Comparison of ENCODE assay signal across 1 cellular context in the genomic region with DNA sequence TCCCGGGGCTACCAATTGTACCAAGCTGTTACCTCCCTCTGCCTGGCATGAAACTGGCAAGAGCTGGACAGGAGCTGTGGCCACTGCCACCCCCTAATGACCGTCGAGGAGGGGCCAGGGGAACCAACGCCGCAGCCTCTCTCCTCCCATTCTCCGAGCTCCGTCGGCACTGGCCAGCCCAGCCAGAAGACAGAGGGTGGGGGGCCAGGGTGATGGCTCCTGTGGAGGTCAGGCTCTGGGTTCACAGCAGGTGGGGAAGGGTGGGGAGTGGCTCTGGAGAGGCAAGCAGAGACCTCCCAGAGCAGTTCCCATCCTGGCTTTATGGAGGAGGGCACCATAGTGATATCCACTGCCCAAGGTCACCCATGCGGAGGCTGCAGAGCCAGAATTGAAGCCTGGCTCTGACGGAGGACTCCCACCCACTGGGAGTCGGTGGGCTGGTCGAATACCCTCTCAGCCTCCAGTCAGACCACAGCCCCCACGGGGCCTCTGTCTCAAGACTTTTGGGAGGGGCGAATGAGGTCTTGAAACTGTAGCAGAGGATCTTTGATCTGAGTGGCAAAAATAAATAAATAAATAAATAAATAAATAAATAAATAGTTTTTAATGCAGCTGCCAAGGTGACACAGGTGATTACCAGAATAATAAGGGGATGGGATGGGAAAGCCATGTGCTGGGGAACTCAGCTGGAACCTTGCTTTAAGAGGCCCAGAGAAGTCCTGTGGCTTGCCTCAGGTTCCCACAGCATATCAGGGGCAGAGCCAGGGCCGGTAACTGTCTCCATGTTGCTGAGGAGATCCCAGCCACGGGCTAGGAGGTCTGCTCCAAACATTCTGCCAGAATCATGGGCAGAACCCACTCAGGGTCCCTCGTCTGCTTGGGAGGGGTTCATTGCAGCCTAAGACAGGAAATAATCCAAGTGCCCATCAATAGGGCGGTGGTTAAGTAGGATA.
TF ChIP-seq lines count a peak whose summit lies in the region.

No MANE protein-coding gene starts in this region.

TF ChIP-seq in HEK293, 187 proteins besides CTCF, POLR2A, EP300 and RAD21 (continued from another document):
- TF ChIP-seq, protein P1, sequence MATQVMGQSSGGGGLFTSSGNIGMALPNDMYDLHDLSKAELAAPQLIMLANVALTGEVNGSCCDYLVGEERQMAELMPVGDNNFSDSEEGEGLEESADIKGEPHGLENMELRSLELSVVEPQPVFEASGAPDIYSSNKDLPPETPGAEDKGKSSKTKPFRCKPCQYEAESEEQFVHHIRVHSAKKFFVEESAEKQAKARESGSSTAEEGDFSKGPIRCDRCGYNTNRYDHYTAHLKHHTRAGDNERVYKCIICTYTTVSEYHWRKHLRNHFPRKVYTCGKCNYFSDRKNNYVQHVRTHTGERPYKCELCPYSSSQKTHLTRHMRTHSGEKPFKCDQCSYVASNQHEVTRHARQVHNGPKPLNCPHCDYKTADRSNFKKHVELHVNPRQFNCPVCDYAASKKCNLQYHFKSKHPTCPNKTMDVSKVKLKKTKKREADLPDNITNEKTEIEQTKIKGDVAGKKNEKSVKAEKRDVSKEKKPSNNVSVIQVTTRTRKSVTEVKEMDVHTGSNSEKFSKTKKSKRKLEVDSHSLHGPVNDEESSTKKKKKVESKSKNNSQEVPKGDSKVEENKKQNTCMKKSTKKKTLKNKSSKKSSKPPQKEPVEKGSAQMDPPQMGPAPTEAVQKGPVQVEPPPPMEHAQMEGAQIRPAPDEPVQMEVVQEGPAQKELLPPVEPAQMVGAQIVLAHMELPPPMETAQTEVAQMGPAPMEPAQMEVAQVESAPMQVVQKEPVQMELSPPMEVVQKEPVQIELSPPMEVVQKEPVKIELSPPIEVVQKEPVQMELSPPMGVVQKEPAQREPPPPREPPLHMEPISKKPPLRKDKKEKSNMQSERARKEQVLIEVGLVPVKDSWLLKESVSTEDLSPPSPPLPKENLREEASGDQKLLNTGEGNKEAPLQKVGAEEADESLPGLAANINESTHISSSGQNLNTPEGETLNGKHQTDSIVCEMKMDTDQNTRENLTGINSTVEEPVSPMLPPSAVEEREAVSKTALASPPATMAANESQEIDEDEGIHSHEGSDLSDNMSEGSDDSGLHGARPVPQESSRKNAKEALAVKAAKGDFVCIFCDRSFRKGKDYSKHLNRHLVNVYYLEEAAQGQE (tag by site-specific recombination; IDR thresholded peaks at IDR 0.05) = peak; percentile 37; the same call in 1 of the 2 replicates
- no peak for TF ChIP-seq ZNF274 (IDR thresholded peaks at IDR 0.05; ENCODE audit: low read length)
- no peak for TF ChIP-seq ZNF274 (tag by site-specific recombination; IDR thresholded peaks at IDR 0.05; ENCODE audit: borderline replicate concordance)
- 0 out of 2 replicates have a peak, but pooled peaks have one; percentile 38 for TF ChIP-seq ZNF664 (tag by site-specific recombination; IDR thresholded peaks at IDR 0.05)
- no peak for TF ChIP-seq ZNF670 (tag by site-specific recombination; IDR thresholded peaks at IDR 0.05; ENCODE audit: low read depth)
- TF ChIP-seq ZNF791 (tag by site-specific recombination; IDR thresholded peaks at IDR 0.05) = no peak
- TF ChIP-seq ZBTB1 (tag by site-specific recombination; IDR thresholded peaks at IDR 0.05) = no peak
- TF ChIP-seq ZNF140 (tag by site-specific recombination; IDR thresholded peaks at IDR 0.05) = peak; percentile 43
- TF ChIP-seq REPIN1 (tag by site-specific recombination; IDR thresholded peaks at IDR 0.05; ENCODE audit: low read depth) = no peak
- TF ChIP-seq, protein P2, sequence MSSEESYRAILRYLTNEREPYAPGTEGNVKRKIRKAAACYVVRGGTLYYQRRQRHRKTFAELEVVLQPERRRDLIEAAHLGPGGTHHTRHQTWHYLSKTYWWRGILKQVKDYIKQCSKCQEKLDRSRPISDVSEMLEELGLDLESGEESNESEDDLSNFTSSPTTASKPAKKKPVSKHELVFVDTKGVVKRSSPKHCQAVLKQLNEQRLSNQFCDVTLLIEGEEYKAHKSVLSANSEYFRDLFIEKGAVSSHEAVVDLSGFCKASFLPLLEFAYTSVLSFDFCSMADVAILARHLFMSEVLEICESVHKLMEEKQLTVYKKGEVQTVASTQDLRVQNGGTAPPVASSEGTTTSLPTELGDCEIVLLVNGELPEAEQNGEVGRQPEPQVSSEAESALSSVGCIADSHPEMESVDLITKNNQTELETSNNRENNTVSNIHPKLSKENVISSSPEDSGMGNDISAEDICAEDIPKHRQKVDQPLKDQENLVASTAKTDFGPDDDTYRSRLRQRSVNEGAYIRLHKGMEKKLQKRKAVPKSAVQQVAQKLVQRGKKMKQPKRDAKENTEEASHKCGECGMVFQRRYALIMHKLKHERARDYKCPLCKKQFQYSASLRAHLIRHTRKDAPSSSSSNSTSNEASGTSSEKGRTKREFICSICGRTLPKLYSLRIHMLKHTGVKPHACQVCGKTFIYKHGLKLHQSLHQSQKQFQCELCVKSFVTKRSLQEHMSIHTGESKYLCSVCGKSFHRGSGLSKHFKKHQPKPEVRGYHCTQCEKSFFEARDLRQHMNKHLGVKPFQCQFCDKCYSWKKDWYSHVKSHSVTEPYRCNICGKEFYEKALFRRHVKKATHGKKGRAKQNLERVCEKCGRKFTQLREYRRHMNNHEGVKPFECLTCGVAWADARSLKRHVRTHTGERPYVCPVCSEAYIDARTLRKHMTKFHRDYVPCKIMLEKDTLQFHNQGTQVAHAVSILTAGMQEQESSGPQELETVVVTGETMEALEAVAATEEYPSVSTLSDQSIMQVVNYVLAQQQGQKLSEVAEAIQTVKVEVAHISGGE (tag by site-specific recombination; conservative IDR thresholded peaks at IDR 0.05; ENCODE audit: low read depth) = peak; percentile 52
- TF ChIP-seq ZBTB8A (tag by site-specific recombination; IDR thresholded peaks at IDR 0.05) = peak; percentile 61
- TF ChIP-seq, protein P3, sequence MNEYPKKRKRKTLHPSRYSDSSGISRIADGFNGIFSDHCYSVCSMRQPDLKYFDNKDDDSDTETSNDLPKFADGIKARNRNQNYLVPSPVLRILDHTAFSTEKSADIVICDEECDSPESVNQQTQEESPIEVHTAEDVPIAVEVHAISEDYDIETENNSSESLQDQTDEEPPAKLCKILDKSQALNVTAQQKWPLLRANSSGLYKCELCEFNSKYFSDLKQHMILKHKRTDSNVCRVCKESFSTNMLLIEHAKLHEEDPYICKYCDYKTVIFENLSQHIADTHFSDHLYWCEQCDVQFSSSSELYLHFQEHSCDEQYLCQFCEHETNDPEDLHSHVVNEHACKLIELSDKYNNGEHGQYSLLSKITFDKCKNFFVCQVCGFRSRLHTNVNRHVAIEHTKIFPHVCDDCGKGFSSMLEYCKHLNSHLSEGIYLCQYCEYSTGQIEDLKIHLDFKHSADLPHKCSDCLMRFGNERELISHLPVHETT (tag by site-specific recombination; IDR thresholded peaks at IDR 0.05) = no peak
- TF ChIP-seq ZNF202 (tag by site-specific recombination; IDR thresholded peaks at IDR 0.05; ENCODE audit: borderline replicate concordance) = 0 out of 2 replicates have a peak, but pooled peaks have one; percentile 62
- TF ChIP-seq ZXDB (tag by site-specific recombination; IDR thresholded peaks at IDR 0.05) = 0 out of 2 replicates have a peak, but pooled peaks have one; percentile 19
- no peak for TF ChIP-seq SALL2 (tag by site-specific recombination; IDR thresholded peaks at IDR 0.05; ENCODE audit: borderline replicate concordance)
- peak; percentile 78 for TF ChIP-seq ZNF426 (tag by site-specific recombination; IDR thresholded peaks at IDR 0.05)
- no peak for TF ChIP-seq ZNF169 (tag by site-specific recombination; IDR thresholded peaks at IDR 0.05)
- TF ChIP-seq ZNF660 (tag by site-specific recombination; IDR thresholded peaks at IDR 0.05) = no peak
- TF ChIP-seq ZNF654 (tag by site-specific recombination; IDR thresholded peaks at IDR 0.05; ENCODE audit: low read depth) = peak; percentile 18
- TF ChIP-seq RBAK (tag by site-specific recombination; IDR thresholded peaks at IDR 0.05) = no peak
- TF ChIP-seq SP2 (tag by site-specific recombination; IDR thresholded peaks at IDR 0.05) = no peak
- TF ChIP-seq ZNF302 (tag by site-specific recombination; IDR thresholded peaks at IDR 0.05; ENCODE audit: low read depth) = no peak
- TF ChIP-seq ZNF223 (tag by site-specific recombination; IDR thresholded peaks at IDR 0.05) = 0 out of 2 replicates have a peak, but pooled peaks have one; percentile 13
- TF ChIP-seq ZNF555 (tag by site-specific recombination; conservative IDR thresholded peaks at IDR 0.05) = peak; percentile 56
- no peak for TF ChIP-seq ZNF350 (tag by site-specific recombination; IDR thresholded peaks at IDR 0.05)
- no peak for TF ChIP-seq ZNF324 (tag by site-specific recombination; IDR thresholded peaks at IDR 0.05)
- TF ChIP-seq ZNF558 (tag by site-specific recombination; IDR thresholded peaks at IDR 0.05) = peak; percentile 63; the same call in 1 of the 2 replicates
- peak; percentile 81 for TF ChIP-seq ZNF433 (tag by site-specific recombination; IDR thresholded peaks at IDR 0.05; ENCODE audit: low read depth)
- peak; percentile 36; the same call in 1 of the 2 replicates for TF ChIP-seq EGR2 (tag by site-specific recombination; IDR thresholded peaks at IDR 0.05; ENCODE audit: low read depth)
- no peak for TF ChIP-seq ZFHX2 (tag by site-specific recombination; conservative IDR thresholded peaks at IDR 0.05)
- peak; percentile 33; the same call in 1 of the 2 replicates for TF ChIP-seq GLIS1 (tag by site-specific recombination; IDR thresholded peaks at IDR 0.05)
- TF ChIP-seq, protein P4, sequence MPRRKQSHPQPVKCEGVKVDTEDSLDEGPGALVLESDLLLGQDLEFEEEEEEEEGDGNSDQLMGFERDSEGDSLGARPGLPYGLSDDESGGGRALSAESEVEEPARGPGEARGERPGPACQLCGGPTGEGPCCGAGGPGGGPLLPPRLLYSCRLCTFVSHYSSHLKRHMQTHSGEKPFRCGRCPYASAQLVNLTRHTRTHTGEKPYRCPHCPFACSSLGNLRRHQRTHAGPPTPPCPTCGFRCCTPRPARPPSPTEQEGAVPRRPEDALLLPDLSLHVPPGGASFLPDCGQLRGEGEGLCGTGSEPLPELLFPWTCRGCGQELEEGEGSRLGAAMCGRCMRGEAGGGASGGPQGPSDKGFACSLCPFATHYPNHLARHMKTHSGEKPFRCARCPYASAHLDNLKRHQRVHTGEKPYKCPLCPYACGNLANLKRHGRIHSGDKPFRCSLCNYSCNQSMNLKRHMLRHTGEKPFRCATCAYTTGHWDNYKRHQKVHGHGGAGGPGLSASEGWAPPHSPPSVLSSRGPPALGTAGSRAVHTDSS (tag by site-specific recombination; IDR thresholded peaks at IDR 0.05) = no peak
- TF ChIP-seq ZNF311 (tag by site-specific recombination; IDR thresholded peaks at IDR 0.05; ENCODE audit: borderline replicate concordance) = no peak
- TF ChIP-seq ZNF521 (tag by site-specific recombination; IDR thresholded peaks at IDR 0.05) = no peak
- TF ChIP-seq ZIC2 (tag by site-specific recombination; IDR thresholded peaks at IDR 0.05) = peak; percentile 81
- TF ChIP-seq, protein P5, sequence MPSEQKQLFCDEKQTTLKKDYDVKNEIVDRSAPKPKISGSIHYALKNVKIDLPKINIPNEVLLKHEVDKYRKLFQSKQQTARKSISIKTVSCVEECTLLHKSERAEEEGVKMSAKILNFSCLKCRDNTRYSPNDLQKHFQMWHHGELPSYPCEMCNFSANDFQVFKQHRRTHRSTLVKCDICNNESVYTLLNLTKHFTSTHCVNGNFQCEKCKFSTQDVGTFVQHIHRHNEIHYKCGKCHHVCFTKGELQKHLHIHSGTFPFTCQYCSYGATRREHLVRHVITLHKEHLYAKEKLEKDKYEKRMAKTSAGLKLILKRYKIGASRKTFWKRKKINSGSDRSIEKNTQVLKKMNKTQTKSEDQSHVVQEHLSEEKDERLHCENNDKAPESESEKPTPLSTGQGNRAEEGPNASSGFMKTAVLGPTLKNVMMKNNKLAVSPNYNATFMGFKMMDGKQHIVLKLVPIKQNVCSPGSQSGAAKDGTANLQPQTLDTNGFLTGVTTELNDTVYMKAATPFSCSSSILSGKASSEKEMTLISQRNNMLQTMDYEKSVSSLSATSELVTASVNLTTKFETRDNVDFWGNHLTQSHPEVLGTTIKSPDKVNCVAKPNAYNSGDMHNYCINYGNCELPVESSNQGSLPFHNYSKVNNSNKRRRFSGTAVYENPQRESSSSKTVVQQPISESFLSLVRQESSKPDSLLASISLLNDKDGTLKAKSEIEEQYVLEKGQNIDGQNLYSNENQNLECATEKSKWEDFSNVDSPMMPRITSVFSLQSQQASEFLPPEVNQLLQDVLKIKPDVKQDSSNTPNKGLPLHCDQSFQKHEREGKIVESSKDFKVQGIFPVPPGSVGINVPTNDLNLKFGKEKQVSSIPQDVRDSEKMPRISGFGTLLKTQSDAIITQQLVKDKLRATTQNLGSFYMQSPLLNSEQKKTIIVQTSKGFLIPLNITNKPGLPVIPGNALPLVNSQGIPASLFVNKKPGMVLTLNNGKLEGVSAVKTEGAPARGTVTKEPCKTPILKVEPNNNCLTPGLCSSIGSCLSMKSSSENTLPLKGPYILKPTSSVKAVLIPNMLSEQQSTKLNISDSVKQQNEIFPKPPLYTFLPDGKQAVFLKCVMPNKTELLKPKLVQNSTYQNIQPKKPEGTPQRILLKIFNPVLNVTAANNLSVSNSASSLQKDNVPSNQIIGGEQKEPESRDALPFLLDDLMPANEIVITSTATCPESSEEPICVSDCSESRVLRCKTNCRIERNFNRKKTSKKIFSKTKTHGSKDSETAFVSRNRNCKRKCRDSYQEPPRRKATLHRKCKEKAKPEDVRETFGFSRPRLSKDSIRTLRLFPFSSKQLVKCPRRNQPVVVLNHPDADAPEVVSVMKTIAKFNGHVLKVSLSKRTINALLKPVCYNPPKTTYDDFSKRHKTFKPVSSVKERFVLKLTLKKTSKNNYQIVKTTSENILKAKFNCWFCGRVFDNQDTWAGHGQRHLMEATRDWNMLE (tag by site-specific recombination; conservative IDR thresholded peaks at IDR 0.05; ENCODE audit: low read depth) = peak; percentile 81
- TF ChIP-seq ZNF623 (tag by site-specific recombination; IDR thresholded peaks at IDR 0.05) = peak; percentile 64
- 0 out of 2 replicates have a peak, but pooled peaks have one; percentile 18 for TF ChIP-seq ZNF629 (tag by site-specific recombination; IDR thresholded peaks at IDR 0.05)
- 0 out of 2 replicates have a peak, but pooled peaks have one; percentile 31 for TF ChIP-seq ZNF560 (tag by site-specific recombination; IDR thresholded peaks at IDR 0.05; ENCODE audit: borderline replicate concordance)
- no peak for TF ChIP-seq PRDM1 (tag by site-specific recombination; IDR thresholded peaks at IDR 0.05)
- TF ChIP-seq ZNF248 (tag by site-specific recombination; IDR thresholded peaks at IDR 0.05) = no peak
- TF ChIP-seq ZNF184 (tag by site-specific recombination; IDR thresholded peaks at IDR 0.05) = no peak
- TF ChIP-seq, protein P6, sequence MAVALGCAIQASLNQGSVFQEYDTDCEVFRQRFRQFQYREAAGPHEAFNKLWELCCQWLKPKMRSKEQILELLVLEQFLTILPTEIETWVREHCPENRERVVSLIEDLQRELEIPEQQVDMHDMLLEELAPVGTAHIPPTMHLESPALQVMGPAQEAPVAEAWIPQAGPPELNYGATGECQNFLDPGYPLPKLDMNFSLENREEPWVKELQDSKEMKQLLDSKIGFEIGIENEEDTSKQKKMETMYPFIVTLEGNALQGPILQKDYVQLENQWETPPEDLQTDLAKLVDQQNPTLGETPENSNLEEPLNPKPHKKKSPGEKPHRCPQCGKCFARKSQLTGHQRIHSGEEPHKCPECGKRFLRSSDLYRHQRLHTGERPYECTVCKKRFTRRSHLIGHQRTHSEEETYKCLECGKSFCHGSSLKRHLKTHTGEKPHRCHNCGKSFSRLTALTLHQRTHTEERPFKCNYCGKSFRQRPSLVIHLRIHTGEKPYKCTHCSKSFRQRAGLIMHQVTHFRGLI (tag by site-specific recombination; IDR thresholded peaks at IDR 0.05) = no peak
- TF ChIP-seq ZNF544 (tag by site-specific recombination; IDR thresholded peaks at IDR 0.05) = no peak
- TF ChIP-seq ZNF707 (tag by site-specific recombination; IDR thresholded peaks at IDR 0.05) = no peak
